ENCODE assay signal across 9 cellular contexts in genomic region chr3:25428003-25428861, GRCh38. TPM values are rescaled to one million over a fixed set of nuclear protein-coding genes. Genes with fewer than 3 reads are reported as not detected.
A peak's percentile ranks its signal among the peaks of the same experiment; 100 is the strongest.
DNase-seq lines count a peak whose midpoint lies in the region; ATAC-seq and TF ChIP-seq lines count a peak whose summit lies in the region.
"Had no signal": no experiment of that assay in that cellular context is flagged by ENCODE, and none has a peak within 500 bp of the region (broad histone marks: within the 10 kb centered on the region; RNA-seq: fewer than 3 reads in every experiment).

Gene RARB (plus strand): TSS chr3:25428263. CDS start chr3:25428732, 469 bp downstream.

- no peak within 1 kb of the TSS for H3K4me3 Mint-ChIP-seq in activated T-helper 1 cell treated with anti-CD3 and anti-CD28 coated beads, Interleukin-12 subunit alpha, Interleukin-12 subunit beta, Interleukin-2, Interleukin-4 antibody, amounts not matched to agents 30 ng/mL and 10 ng/mL and 1 ng/mL, durations not matched to agents 14 hours and 24 hours and 36 hours

- DNase-seq in SW480 (ENCODE audit: low spot score) = peak; percentile 59
- peak; percentile 96 for DNase-seq in fibroblast of pulmonary artery (ENCODE audit: low read depth)
- DNase-seq in activated T-helper 1 cell treated with anti-CD3 and anti-CD28 coated beads, Interleukin-12 subunit alpha, Interleukin-12 subunit beta, Interleukin-2, Interleukin-4 antibody, amounts not matched to agents 30 ng/mL and 10 ng/mL and 1 ng/mL, durations not matched to agents 14 hours and 24 hours and 36 hours (ENCODE audit: low spot score) = no peak
- no peak for DNase-seq in HPDE6-E6E7 (ENCODE audit: extremely low spot score)

- no peaks in the 10 kb centered on the region for H3K36me3 ChIP-seq in muscle layer of duodenum (ENCODE audit: control insufficient read depth in 1 of 2, insufficient read depth in 2 of 2, low read length in 2 of 2)

- peaks cover 40% of the 10 kb centered on the region for H3K27me3 Mint-ChIP-seq in activated T-helper 1 cell treated with anti-CD3 and anti-CD28 coated beads, Interleukin-12 subunit alpha, Interleukin-12 subunit beta, Interleukin-2, Interleukin-4 antibody, amounts not matched to agents 30 ng/mL and 10 ng/mL and 1 ng/mL, durations not matched to agents 14 hours and 24 hours and 36 hours (ENCODE audit: insufficient read depth)

- H3K4me3 ChIP-seq in fibroblast of pulmonary artery (replicated peaks; ENCODE audit: low read depth, low read length) (peak within 1 kb of the TSS; percentile 70), muscle layer of duodenum (ENCODE audit: low read depth in 1 of 2, low read length in 2 of 2) (peak within 1 kb of the TSS; percentile 85 to 88)

- H3K4me1 Mint-ChIP-seq in activated T-helper 1 cell treated with anti-CD3 and anti-CD28 coated beads, Interleukin-12 subunit alpha, Interleukin-12 subunit beta, Interleukin-2, Interleukin-4 antibody, amounts not matched to agents 30 ng/mL and 10 ng/mL and 1 ng/mL, durations not matched to agents 14 hours and 24 hours and 36 hours (ENCODE audit: low read depth) = no peaks in the 10 kb centered on the region

- H3K36me3 Mint-ChIP-seq in activated T-helper 1 cell treated with anti-CD3 and anti-CD28 coated beads, Interleukin-12 subunit alpha, Interleukin-12 subunit beta, Interleukin-2, Interleukin-4 antibody, amounts not matched to agents 30 ng/mL and 10 ng/mL and 1 ng/mL, durations not matched to agents 14 hours and 24 hours and 36 hours (ENCODE audit: low read depth) = no peaks in the 10 kb centered on the region

- no peaks in the 10 kb centered on the region for H3K9me3 ChIP-seq in muscle layer of duodenum (ENCODE audit: control insufficient read depth in 1 of 2, low read length in 2 of 2)

- no peak for TF ChIP-seq CTCF in fibroblast of pulmonary artery (IDR thresholded peaks at IDR 0.05; ENCODE audit: low read length, missing control alignments)

- intact Hi-C loops in activated T-helper 1 cell treated with anti-CD3 and anti-CD28 coated beads, Interleukin-12 subunit alpha, Interleukin-12 subunit beta, Interleukin-2, Interleukin-4 antibody, amounts not matched to agents 30 ng/mL and 10 ng/mL and 1 ng/mL, durations not matched to agents 14 hours and 24 hours and 36 hours (cut with micrococcal nuclease) = no loop called here

- H3K27ac ChIP-seq in muscle layer of duodenum (ENCODE audit: low read length) = peak within 1 kb of the TSS; percentile 75
- H3K27ac ChIP-seq: VCaP had no signal

- H3K9me3 Mint-ChIP-seq in activated T-helper 1 cell treated with anti-CD3 and anti-CD28 coated beads, Interleukin-12 subunit alpha, Interleukin-12 subunit beta, Interleukin-2, Interleukin-4 antibody, amounts not matched to agents 30 ng/mL and 10 ng/mL and 1 ng/mL, durations not matched to agents 14 hours and 24 hours and 36 hours = no peaks in the 10 kb centered on the region

- ATAC-seq in GM18508 (IDR thresholded peaks at IDR 0.05; ENCODE audit: insufficient read depth, unreplicated experiment) = peak; percentile 93
- ATAC-seq in HG03575 (IDR thresholded peaks at IDR 0.05; ENCODE audit: extremely low read depth, insufficient number of reproducible peaks, low FRiP score, unreplicated experiment) = peak; percentile 60
- ATAC-seq in HG03439 (IDR thresholded peaks at IDR 0.05; ENCODE audit: unreplicated experiment) = no peak

- no peaks in the 10 kb centered on the region for H3K27me3 ChIP-seq in muscle layer of duodenum (ENCODE audit: low read depth, low read length)

- H3K4me1 ChIP-seq in muscle layer of duodenum (ENCODE audit: control insufficient read depth in 1 of 2, insufficient read depth in 2 of 2, low read length in 2 of 2) = peaks cover 0 to 13% of the 10 kb centered on the region in 2 donors

- no peak within 1 kb of the TSS for H3K27ac Mint-ChIP-seq in activated T-helper 1 cell treated with anti-CD3 and anti-CD28 coated beads, Interleukin-12 subunit alpha, Interleukin-12 subunit beta, Interleukin-2, Interleukin-4 antibody, amounts not matched to agents 30 ng/mL and 10 ng/mL and 1 ng/mL, durations not matched to agents 14 hours and 24 hours and 36 hours

RNA-seq across cellular contexts. Expression of gene RARB, which starts in this region (rescaled TPM):
- total RNA-seq in activated T-helper 1 cell treated with anti-CD3 and anti-CD28 coated beads, Interleukin-12 subunit alpha, Interleukin-12 subunit beta, Interleukin-2, Interleukin-4 antibody, amounts not matched to agents 30 ng/mL and 10 ng/mL and 1 ng/mL, durations not matched to agents 14 hours and 24 hours and 36 hours = not detected in 2 replicates

Comparison
In these comparisons a context has a peak if more than half of its experiments do, and no peak if none do; other contexts are left out.
1. DNase-seq: peak in SW480 (single experiment) and fibroblast of pulmonary artery (single experiment); none in activated T-helper 1 cell treated with anti-CD3 and anti-CD28 coated beads, Interleukin-12 subunit alpha, Interleukin-12 subunit beta, Interleukin-2, Interleukin-4 antibody, amounts not matched to agents 30 ng/mL and 10 ng/mL and 1 ng/mL, durations not matched to agents 14 hours and 24 hours and 36 hours (single experiment) and HPDE6-E6E7 (single experiment).